In genomic region chr14:106764968-106765369, GRCh38 we compare ENCODE assay signal across 8 cellular contexts.
DNase-seq lines count a peak whose midpoint lies in the region; ATAC-seq, FAIRE-seq and TF ChIP-seq lines count a peak whose summit lies in the region.
"Not testable (repeated sequence)": the region's sequence is repeated elsewhere in the genome, so short reads cannot be mapped to it uniquely, and the experiment has no call there.

No MANE protein-coding gene starts in this region.

- not testable (repeated sequence) for H2AFZ ChIP-seq in HepG2 (ENCODE audit: low read length)

- POLR2A ChIA-PET in HepG2 (lab: Yijun Ruan, JAX) = not testable (repeated sequence)

- not testable (repeated sequence) for H3K4me1 ChIP-seq in HepG2 (ENCODE audit: insufficient read depth, low read length)

- H3K4me3 ChIP-seq in HepG2 (replicated peaks in 1 of 3; ENCODE audit: insufficient read depth in 1 of 3, low read depth in 2 of 3, low read length in 3 of 3) = not testable (repeated sequence)

- not testable (repeated sequence) for TF ChIP-seq RAD21 in HepG2 (CRISPR knock-in tag; IDR thresholded peaks at IDR 0.05)

- not testable (repeated sequence) for H3K4me2 ChIP-seq in HepG2 (ENCODE audit: low read depth, low read length)

- H3K36me3 ChIP-seq in HepG2 (replicated peaks in 1 of 2; ENCODE audit: control insufficient read depth in 1 of 2, insufficient read depth in 2 of 2, low read length in 2 of 2) = not testable (repeated sequence)

- FAIRE-seq in D721Med (lab: Jason Lieb, UNC) (peak; percentile 44), HepG2 (lab: Jason Lieb, UNC) (peak; percentile 76)

- not testable (repeated sequence) for H3K79me2 ChIP-seq in HepG2 (ENCODE audit: insufficient read depth, low read length)

- not testable (repeated sequence) for H4K20me1 ChIP-seq in HepG2 (ENCODE audit: insufficient read depth, low read length)

- not testable (repeated sequence) for H3K27me3 Mint-ChIP-seq in endothelial cell (ENCODE audit: unreplicated experiment)
- peaks cover 10% of the 10 kb centered on the region for H3K27me3 Mint-ChIP-seq in stimulated activated naive CD8-positive, alpha-beta T cell treated with anti-CD3 and anti-CD28 coated beads, Interleukin-15, amount 100 ng/mL, for 72 hours

- not testable (repeated sequence) for H3K4me1 Mint-ChIP-seq in endothelial cell (ENCODE audit: unreplicated experiment)
- peaks cover 32% of the 10 kb centered on the region for H3K4me1 Mint-ChIP-seq in stimulated activated naive CD8-positive, alpha-beta T cell treated with anti-CD3 and anti-CD28 coated beads, Interleukin-15, amount 100 ng/mL, for 72 hours

- intact Hi-C loops in HepG2 (cut with micrococcal nuclease; ENCODE audit: unreplicated experiment) = not testable (repeated sequence)

- not testable (repeated sequence) for H3K27ac ChIP-seq in HepG2 (ENCODE audit: extremely low read length, insufficient read depth, low read length)

- BruUV-seq in HepG2 (replicated peaks; lab: Mats Ljungman, UMichigan) = not testable (repeated sequence)

- H3K9me3 ChIP-seq in HepG2 (ENCODE audit: low read length) = not testable (repeated sequence)

- H3K9ac ChIP-seq in HepG2 (ENCODE audit: insufficient read depth, low read depth, low read length) = not testable (repeated sequence)

- TF ChIP-seq CTCF in D721Med (IDR thresholded peaks at IDR 0.05; ENCODE audit: insufficient read depth, missing control alignments) (peak; percentile 13), endothelial cell (IDR thresholded peaks at IDR 0.05; ENCODE audit: unreplicated experiment) (peak; percentile 30), HepG2 (CRISPR knock-in tag; IDR thresholded peaks at IDR 0.05) (peak; percentile 39; the same call in 1 of the 2 replicates)

- not testable (repeated sequence) for H3K27ac Mint-ChIP-seq in endothelial cell (ENCODE audit: unreplicated experiment); stimulated activated naive CD8-positive, alpha-beta T cell treated with anti-CD3 and anti-CD28 coated beads, Interleukin-15, amount 100 ng/mL, for 72 hours

- H3K4me3 Mint-ChIP-seq in endothelial cell (ENCODE audit: unreplicated experiment); stimulated activated naive CD8-positive, alpha-beta T cell treated with anti-CD3 and anti-CD28 coated beads, Interleukin-15, amount 100 ng/mL, for 72 hours: not testable (repeated sequence)

- in situ Hi-C loops in HepG2 (cut with HindIII; ENCODE audit: extremely low pct_ligation_motif_present, low pct_unique_long_range_greater_than_20kb) = loop anchor here (10.0 kb wide), 1 partner anchor 50 kb away; no protein-coding TSS in a partner anchor

- 3% methylated on average over 5 of the region's 11 CpGs for WGBS in HepG2 (ENCODE audit: low lambda C conversion rate)

- CTCF ChIA-PET in HepG2 (lab: Yijun Ruan, JAX; ENCODE audit: low intra/inter-chr PET ratio, low total read pairs) = not testable (repeated sequence)

- peak; percentile 52 for ATAC-seq in GM19397 (IDR thresholded peaks at IDR 0.05; ENCODE audit: unreplicated experiment)
- peak; percentile 62 for ATAC-seq in HG03280 (IDR thresholded peaks at IDR 0.05; ENCODE audit: unreplicated experiment)
- ATAC-seq in HepG2 = peak; percentile 50; the same call in 1 of the 3 replicates
- peak; percentile 92 for ATAC-seq in stimulated activated naive CD8-positive, alpha-beta T cell treated with anti-CD3 and anti-CD28 coated beads, Interleukin-15, amount 100 ng/mL, for 72 hours

- not testable (repeated sequence) for TF ChIP-seq EP300 in HepG2 (IDR thresholded peaks at IDR 0.05; ENCODE audit: low read depth in 2 of 2, low read length in 2 of 2); HepG2 (CRISPR knock-in tag; IDR thresholded peaks at IDR 0.05; ENCODE audit: borderline replicate concordance)

- TF ChIP-seq POLR2A in HepG2 (IDR thresholded peaks at IDR 0.05; ENCODE audit: insufficient read depth in 1 of 2, low read depth in 2 of 2, low read length in 2 of 2) = not testable (repeated sequence)

- H3K9me3 Mint-ChIP-seq in endothelial cell (ENCODE audit: unreplicated experiment) = peaks cover 16% of the 10 kb centered on the region
- not testable (repeated sequence) for H3K9me3 Mint-ChIP-seq in stimulated activated naive CD8-positive, alpha-beta T cell treated with anti-CD3 and anti-CD28 coated beads, Interleukin-15, amount 100 ng/mL, for 72 hours

- not testable (repeated sequence) for H3K36me3 Mint-ChIP-seq in endothelial cell (ENCODE audit: low read depth, unreplicated experiment)

- DNase-seq in D721Med (ENCODE audit: insufficient read length, low spot score); endothelial cell (ENCODE audit: low spot score); HepG2 (ENCODE audit: low spot score): not testable (repeated sequence)
- peak; percentile 4 for DNase-seq in OCI-M1 (lab: John Stamatoyannopoulos, UW)
- DNase-seq in activated T-cell treated with anti-CD3 and anti-CD28 coated beads, Interleukin-2, amount 50 U/mL, for 48 hours = peak; percentile 58 to 59
- DNase-seq in stimulated activated naive CD8-positive, alpha-beta T cell treated with anti-CD3 and anti-CD28 coated beads, Interleukin-15, amount 100 ng/mL, for 72 hours = peak in 1 of 2 donors; percentile 30

- H3K27me3 ChIP-seq in HepG2 (ENCODE audit: control insufficient read depth in 1 of 2, insufficient read depth in 2 of 2, low read length in 2 of 2) = not testable (repeated sequence)
